In genomic region chr14:92039073-92039719, GRCh38 we compare ENCODE assay signal across 7 cellular contexts. TPM values are rescaled to one million over a fixed set of nuclear protein-coding genes. Genes with fewer than 3 reads are reported as not detected.
DNase-seq lines count a peak whose midpoint lies in the region; TF ChIP-seq lines count a peak whose summit lies in the region.

No MANE protein-coding gene starts in this region.

- H4K5ac ChIP-seq in H9 (ENCODE audit: insufficient read length, low read depth, low read length), result peak overlapping the region; percentile 69

- H3K4me3 Mint-ChIP-seq in H9, result peak overlapping the region; percentile 92 to 96

- H2BK20ac ChIP-seq in H9 (ENCODE audit: low read depth, low read length, poor library complexity, severe bottlenecking), result no peak overlapping the region

- H3K9ac ChIP-seq in H9 (ENCODE audit: extremely low read depth, insufficient read length, low read length) (peak overlapping the region; percentile 96), subcutaneous abdominal adipose tissue (ENCODE audit: low read length in 5 of 5) (peak overlapping the region; percentile 97 to 100 (median 100))

- H3K9me3 ChIP-seq in H9 (ENCODE audit: control insufficient read depth, low read depth, low read length) (no peaks in the 10 kb centered on the region), MG63 (no peaks in the 10 kb centered on the region), subcutaneous abdominal adipose tissue (ENCODE audit: control insufficient read depth in 5 of 5, low read length in 5 of 5) (no peaks in the 10 kb centered on the region)

- peaks cover 16% of the 10 kb centered on the region; the same call in 1 of the 2 replicates for H3K79me2 ChIP-seq in H9 (ENCODE audit: insufficient read depth, low read length)

- peak overlapping the region; percentile 95 for H3K18ac ChIP-seq in H9 (ENCODE audit: insufficient read length, low read depth, low read length)

- no peak overlapping the region for H2AFZ ChIP-seq in H9 (ENCODE audit: low read length)

- H3K4ac ChIP-seq in H9 (ENCODE audit: low read depth, low read length), result peak overlapping the region; percentile 15; the same call in 1 of the 2 replicates

- DNase-seq in GM06990 (ENCODE audit: extremely low read depth, insufficient read length) (no peak), H9 (peak; percentile 95), MG63 (peak; percentile 43), SW480 (ENCODE audit: low spot score) (peak; percentile 82), dermis microvascular lymphatic vessel endothelial cell (ENCODE audit: low read depth in 2 of 2) (peak; percentile 57 to 87), lung microvascular endothelial cell (ENCODE audit: low read depth in 2 of 2) (peak; percentile 69 to 74)

- peaks cover 16 to 18% of the 10 kb centered on the region in 2 experiments for H3K4me1 Mint-ChIP-seq in H9

- no peaks in the 10 kb centered on the region; a peak in 1 of 5 replicates for H3K9me3 Mint-ChIP-seq in H9

- no peak overlapping the region for H4K8ac ChIP-seq in H9 (replicated peaks; ENCODE audit: insufficient read length, low read depth, low read length)

- H3K27me3 Mint-ChIP-seq in H9 (ENCODE audit: low read depth), result no peaks in the 10 kb centered on the region

- no peak overlapping the region for H3T11ph ChIP-seq in H9 (ENCODE audit: low read length)

- no peaks in the 10 kb centered on the region for H3K27me3 ChIP-seq in GM06990 (replicated peaks; ENCODE audit: control insufficient read depth, insufficient read depth, low read length)
- H3K27me3 ChIP-seq in H9 (ENCODE audit: insufficient read depth, low read length), result no peaks in the 10 kb centered on the region
- no peaks in the 10 kb centered on the region for H3K27me3 ChIP-seq in MG63
- no peaks in the 10 kb centered on the region for H3K27me3 ChIP-seq in subcutaneous abdominal adipose tissue (ENCODE audit: control insufficient read depth in 5 of 5, insufficient read depth in 4 of 5, low read length in 5 of 5)

- no peak overlapping the region for H3K56ac ChIP-seq in H9 (ENCODE audit: insufficient read length, low read depth, low read length)

- peak overlapping the region; percentile 78 for H2BK120ac ChIP-seq in H9 (ENCODE audit: low read depth, low read length, poor library complexity, severe bottlenecking)

- no peak overlapping the region for H3K23ac ChIP-seq in H9 (ENCODE audit: insufficient read length, low read depth, low read length)

- no peaks in the 10 kb centered on the region for H4K20me1 ChIP-seq in H9 (ENCODE audit: control insufficient read depth, insufficient read depth, insufficient read length)

- no peaks in the 10 kb centered on the region for H3K79me1 ChIP-seq in H9 (ENCODE audit: insufficient read depth, low read depth, low read length, poor library complexity, severe bottlenecking)

- peak overlapping the region; percentile 88 for H3K27ac ChIP-seq in H9 (ENCODE audit: insufficient read length, low read depth, low read length)
- H3K27ac ChIP-seq in subcutaneous abdominal adipose tissue (ENCODE audit: low read depth, low read length), result peak overlapping the region; percentile 98

- H3K4me2 ChIP-seq in H9 (ENCODE audit: insufficient read depth, insufficient read length, low read length), result peak overlapping the region; percentile 92

- no peak overlapping the region for H2AK5ac ChIP-seq in H9 (ENCODE audit: insufficient read length, low read length)

- no peak overlapping the region for H2BK12ac ChIP-seq in H9 (ENCODE audit: insufficient read length, low read depth, low read length)

- peak overlapping the region; percentile 100 for H3K27ac Mint-ChIP-seq in H9

- no peak overlapping the region for H2BK15ac ChIP-seq in H9 (ENCODE audit: low read depth, low read length)

- no peak overlapping the region for H4K91ac ChIP-seq in H9 (ENCODE audit: insufficient read length, low read depth, low read length)

- H3K4me3 ChIP-seq in GM06990 (replicated peaks; ENCODE audit: low read depth, low read length) (peak overlapping the region; percentile 79), MG63 (peak overlapping the region; percentile 89), subcutaneous abdominal adipose tissue (ENCODE audit: low read depth in 1 of 5, low read length in 5 of 5) (peak overlapping the region; percentile 90 to 98 (median 96))

- TF ChIP-seq CTCF in GM06990 (IDR thresholded peaks at IDR 0.05; ENCODE audit: insufficient read depth, low read length, poor library complexity, severe bottlenecking) (no peak), H9 (conservative IDR thresholded peaks at IDR 0.05) (no peak)

- peak overlapping the region; percentile 93 for H3K14ac ChIP-seq in H9 (ENCODE audit: insufficient read depth, low read length)

- H2BK5ac ChIP-seq in H9 (ENCODE audit: insufficient read length, low read length), result peak overlapping the region; percentile 68

- H3K23me2 ChIP-seq in H9 (ENCODE audit: insufficient read length, low read depth, low read length, poor library complexity, severe bottlenecking), result no peaks in the 10 kb centered on the region

- WGBS in H9 (ENCODE audit: extremely low coverage, insufficient read length, low lambda C conversion rate), result no CpG with 5 or more reads among the region's 23 CpGs

- H3K4me1 ChIP-seq in H9 (ENCODE audit: insufficient read depth, low read length), result no peaks in the 10 kb centered on the region
- H3K4me1 ChIP-seq in subcutaneous abdominal adipose tissue (ENCODE audit: control insufficient read depth in 5 of 5, insufficient read depth in 5 of 5, low read length in 5 of 5), result peaks cover 3 to 45% (median 37%) of the 10 kb centered on the region in 5 donors

- H3K36me3 ChIP-seq in GM06990 (ENCODE audit: control insufficient read depth, insufficient read depth, low read length) (no peaks in the 10 kb centered on the region), MG63 (peaks cover 4% of the 10 kb centered on the region), subcutaneous abdominal adipose tissue (ENCODE audit: control insufficient read depth in 5 of 5, insufficient read depth in 5 of 5, low read length in 5 of 5) (peaks cover 0 to 5% (median 3%) of the 10 kb centered on the region in 5 donors)

- H3K36me3 Mint-ChIP-seq in H9 (ENCODE audit: insufficient read depth in 1 of 3, low read depth in 3 of 3), result peaks cover 0 to 11% (median 0%) of the 10 kb centered on the region in 3 experiments; a peak in 3 of 7 replicates

RNA-seq across cellular contexts. Expression of gene TRIP11, which starts 0.7 kb away (rescaled TPM):
- 28.8 and 33.5 TPM in 2 replicates for total RNA-seq in H9 (2021)
- 7.9 and 13.4 TPM in 2 replicates for total RNA-seq in MG63 (2014; rRNA removed; shearing (Covaris generic); ENCODE audit: low replicate concordance)
- total RNA-seq in dermis microvascular lymphatic vessel endothelial cell, result 20.8 and 26.2 TPM in 2 replicates
- total RNA-seq in lung microvascular endothelial cell, result 12.9 and 23.8 TPM in 2 replicates
